ENCODE assay signal across 20 cellular contexts in the genomic region with DNA sequence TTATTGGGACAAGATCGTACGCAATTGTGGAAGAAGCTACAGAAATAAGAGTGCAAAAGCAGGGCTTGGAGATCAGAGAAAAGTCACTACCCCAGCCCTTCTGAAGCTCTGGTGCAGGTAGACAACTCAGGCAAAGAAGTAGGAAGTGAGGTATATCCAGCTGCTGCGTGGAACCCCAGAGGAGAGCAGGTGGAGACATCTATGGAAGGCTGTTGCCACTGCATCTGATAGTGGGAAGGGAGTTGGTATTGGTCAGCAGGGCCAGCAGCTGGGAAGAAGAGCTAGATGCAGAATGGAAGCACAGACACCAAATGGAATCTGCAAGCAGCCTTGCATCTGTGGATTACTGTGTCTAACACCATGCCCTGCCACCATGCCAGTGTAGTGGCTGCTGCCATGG.
"Had no signal": no experiment of that assay in that cellular context is flagged by ENCODE, and none has a peak within 500 bp of the region (broad histone marks: within the 10 kb centered on the region; RNA-seq: fewer than 3 reads in every experiment).

No MANE protein-coding gene starts in this region.

- H3K27ac Mint-ChIP-seq: activated CD8-positive, alpha-beta T cell treated with anti-CD3 and anti-CD28 coated beads for 36 hours; activated naive CD4-positive, alpha-beta T cell treated with anti-CD3 and anti-CD28 coated beads, Interleukin-2, amount 50 U/mL, for 24 hours; nephron progenitor cell had no signal

- DNase-seq: activated CD4-positive, alpha-beta T cell treated with anti-CD3 and anti-CD28 coated beads for 4 hours; activated CD8-positive, alpha-beta T cell treated with anti-CD3 and anti-CD28 coated beads for 36 hours; activated effector memory CD4-positive, alpha-beta T cell treated with anti-CD3 and anti-CD28 coated beads, Interleukin-2, amount 50 U/mL, for 16 hours; activated T-cell treated with anti-CD3 and anti-CD28 coated beads, Interleukin-2, amount 50 U/mL, for 48 hours; adrenal gland; islet precursor cell; left lung; nephron progenitor cell; occipital lobe; right cardiac atrium; small intestine; stimulated activated CD4-positive, alpha-beta T cell treated with anti-CD3 and anti-CD28 coated beads, Interleukin-4, amount 100 ng/mL, for 24 hours; stimulated activated naive CD4-positive, alpha-beta T cell; uterus; WERI-Rb-1 had no signal

- H3K36me3 ChIP-seq: adrenal gland, gastroesophageal sphincter, left lung, prostate gland, uterus, WERI-Rb-1 had no signal

- H3K27me3 ChIP-seq: adrenal gland, cardiac muscle cell, gastroesophageal sphincter, left lung, tibial nerve, uterus had no signal

- H3K27me3 Mint-ChIP-seq: activated CD8-positive, alpha-beta T cell treated with anti-CD3 and anti-CD28 coated beads for 36 hours; activated naive CD4-positive, alpha-beta T cell treated with anti-CD3 and anti-CD28 coated beads, Interleukin-2, amount 50 U/mL, for 24 hours had no signal

- H3K4me1 ChIP-seq: gastroesophageal sphincter, left lung, prostate gland, uterus had no signal

- H3K9me3 Mint-ChIP-seq: nephron progenitor cell had no signal

- H3K4me3 ChIP-seq: adrenal gland, cardiac muscle cell, gastroesophageal sphincter, left lung, prostate gland, tibial nerve, uterus had no signal

- H3K4me1 Mint-ChIP-seq: activated naive CD4-positive, alpha-beta T cell treated with anti-CD3 and anti-CD28 coated beads, Interleukin-2, amount 50 U/mL, for 24 hours; nephron progenitor cell had no signal

- H3K4me3 Mint-ChIP-seq: activated CD8-positive, alpha-beta T cell treated with anti-CD3 and anti-CD28 coated beads for 36 hours; activated naive CD4-positive, alpha-beta T cell treated with anti-CD3 and anti-CD28 coated beads, Interleukin-2, amount 50 U/mL, for 24 hours; nephron progenitor cell had no signal

- ATAC-seq: activated CD8-positive, alpha-beta T cell treated with anti-CD3 and anti-CD28 coated beads for 36 hours; gastroesophageal sphincter; left lung; right cardiac atrium had no signal

- H3K9me3 ChIP-seq: adrenal gland, gastroesophageal sphincter, left lung, prostate gland, tibial nerve, uterus had no signal
